In the genomic region with DNA sequence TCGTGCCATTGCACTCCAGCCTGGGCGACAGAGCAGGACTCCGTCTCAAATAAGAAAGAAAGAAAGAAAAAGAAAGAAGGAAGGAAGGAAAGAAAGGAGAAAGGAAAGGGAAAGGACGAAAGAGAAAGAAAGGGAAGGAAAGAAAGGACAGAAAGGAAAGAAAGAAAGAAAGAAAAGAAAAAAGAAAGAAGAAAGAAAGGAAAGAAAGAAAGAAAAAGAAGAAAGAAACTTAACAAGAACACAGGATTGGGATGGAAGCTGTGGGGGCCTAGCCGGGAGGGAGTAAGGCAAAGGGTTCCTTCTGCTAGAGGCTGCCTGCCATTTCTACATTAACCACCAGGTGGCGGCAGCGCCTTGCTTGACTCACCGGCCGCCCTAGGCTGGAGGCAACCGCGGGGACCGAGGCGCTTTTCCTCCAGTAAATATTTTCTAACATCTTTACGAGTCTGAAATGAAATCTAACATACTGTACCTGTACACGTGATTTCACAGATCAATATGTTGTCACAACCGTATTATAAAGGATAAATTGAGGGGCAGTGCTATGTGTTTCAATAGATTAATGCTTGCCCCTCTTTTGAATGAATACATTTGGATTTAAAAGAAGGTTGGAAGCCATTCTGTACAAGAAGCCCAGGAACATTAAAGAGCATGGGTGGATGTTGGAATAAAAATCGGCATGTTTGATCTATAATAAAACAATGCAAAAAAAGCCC, we compare ENCODE assay signal across 8 cellular contexts. TPM values are rescaled to one million over a fixed set of nuclear protein-coding genes. Genes with fewer than 3 reads are reported as not detected.
A peak's percentile ranks its signal among the peaks of the same experiment; 100 is the strongest.
DNase-seq lines count a peak whose midpoint lies in the region; ATAC-seq, FAIRE-seq and TF ChIP-seq lines count a peak whose summit lies in the region.

No MANE protein-coding gene starts in this region.

- FAIRE-seq in colon (lab: Jason Lieb, UNC): peak; percentile 80

- H3K9me3 Mint-ChIP-seq in CD14-positive monocyte: peaks cover 0 to 2% (median 0%) of the 10 kb centered on the region in 7 donors

- H3K27me3 Mint-ChIP-seq in CD14-positive monocyte (ENCODE audit: low read depth in 3 of 3): peaks cover 27 to 29% (median 29%) of the 10 kb centered on the region in 3 donors

- peak; percentile 84 for DNase-seq in CD14-positive monocyte (ENCODE audit: low spot score)
- peak; percentile 90 for DNase-seq in NCI-H774 (lab: John Stamatoyannopoulos, UW)
- peak; percentile 91 for DNase-seq in activated CD4-positive, alpha-beta T cell treated with anti-CD3 and anti-CD28 coated beads, Interleukin-2, amount 50 U/mL, for 1 hour
- DNase-seq in left lobe of liver (ENCODE audit: low spot score): peak; percentile 87
- DNase-seq in stimulated activated CD4-positive, alpha-beta T cell treated with anti-CD3 and anti-CD28 coated beads, Interleukin-4, amount 100 ng/mL, for 24 hours: peak; percentile 92

- intact Hi-C loops in CD14-positive monocyte (cut with micrococcal nuclease): loop anchor here (1.0 to 5.0 kb wide), 3 partner anchors 57 to 174 kb away; a partner anchor contains a TSS

- peak; percentile 99 for TF ChIP-seq CTCF in CD14-positive monocyte (IDR thresholded peaks at IDR 0.05)

- H3K4me3 Mint-ChIP-seq in CD14-positive monocyte: peak overlapping the region; percentile 66 to 82

- ATAC-seq in HG02798 (IDR thresholded peaks at IDR 0.05; ENCODE audit: poor library complexity, unreplicated experiment): peak; percentile 39
- peak; percentile 71 for ATAC-seq in left lobe of liver
- ATAC-seq in HG02852 (IDR thresholded peaks at IDR 0.05; ENCODE audit: unreplicated experiment): no peak

- peaks cover 28% of the 10 kb centered on the region for H3K4me1 Mint-ChIP-seq in CD14-positive monocyte

- H3K36me3 Mint-ChIP-seq in CD14-positive monocyte: peaks cover 26 to 34% of the 10 kb centered on the region in 2 donors

- peak overlapping the region; percentile 67 to 94 (median 84) for H3K27ac Mint-ChIP-seq in CD14-positive monocyte

RNA-seq across cellular contexts. Expression of a gene that starts 6.1 kb away (rescaled TPM):
- polyA plus RNA-seq in CD14-positive monocyte: not detected
- total RNA-seq in left lobe of liver: 0.68 TPM

RNA-seq across cellular contexts. Expression of a gene that starts 49.5 kb away (rescaled TPM):
- 10 to 100 TPM; 14.9 to 29.4 TPM for polyA plus RNA-seq in CD14-positive monocyte
- total RNA-seq in left lobe of liver: 21.3 TPM

RNA-seq across cellular contexts. Expression of a gene that starts 59.2 kb away (rescaled TPM):
- polyA plus RNA-seq in CD14-positive monocyte: under 1 TPM; 0.28 to 0.94 TPM
- 1.8 TPM for total RNA-seq in left lobe of liver
